Comparison of ENCODE assay signal across 8 cellular contexts in genomic region chr6:52663935-52664184, GRCh38. TPM values are rescaled to one million over a fixed set of nuclear protein-coding genes. Genes with fewer than 3 reads are reported as not detected.
DNase-seq lines count a peak whose midpoint lies in the region; ATAC-seq, FAIRE-seq and TF ChIP-seq lines count a peak whose summit lies in the region.

No MANE protein-coding gene starts in this region.

- CTCF ChIA-PET in T-cell (lab: Charles Lee), result interaction anchor here (0.5 to 3.4 kb wide), 17 partner anchors 8 to 874 kb away, joined by 3 to 33 read pairs (median 5); partner anchors contain the start of gene MCM3 (in 1 of the 2)

- H3K4me3 ChIP-seq in GM12864 (ENCODE audit: low read depth, low read length) (peak overlapping the region; percentile 57), WERI-Rb-1 (ENCODE audit: low read depth, low read length) (peak overlapping the region; percentile 76), iPS-18c (ENCODE audit: insufficient read depth, low read depth, low read length) (peak overlapping the region; percentile 62; the same call in 1 of the 2 replicates), small intestine (ENCODE audit: low read depth in 1 of 2, low read length in 2 of 2) (peak overlapping the region; percentile 44 to 66)

- H3K27ac ChIP-seq in WERI-Rb-1 (peak overlapping the region; percentile 81), small intestine (ENCODE audit: low read depth in 1 of 2, low read length in 1 of 2) (peak overlapping the region in 1 of 2 donors; percentile 72)

- peaks cover 7% of the 10 kb centered on the region for H3K36me3 ChIP-seq in WERI-Rb-1
- H3K36me3 ChIP-seq in small intestine (ENCODE audit: control insufficient read depth in 2 of 2, insufficient read depth in 2 of 2, low read length in 2 of 2), result peaks cover 0 to 2% of the 10 kb centered on the region in 2 donors

- POLR2A ChIA-PET in T-cell (lab: Charles Lee), result interaction anchor here in 1 of 2 donors (0.6 kb wide), 1 partner anchor 10 kb away, joined by 3 read pairs; no protein-coding TSS in a partner anchor

- no peak for TF ChIP-seq CTCF in GM12864 (IDR thresholded peaks at IDR 0.05; ENCODE audit: low read depth, low read length, missing control alignments)
- no peak for TF ChIP-seq CTCF in WERI-Rb-1 (IDR thresholded peaks at IDR 0.05; ENCODE audit: low read depth, low read length)

- H3K27me3 ChIP-seq in WERI-Rb-1 (ENCODE audit: insufficient read depth, low read depth, severe bottlenecking) (no peaks in the 10 kb centered on the region), small intestine (ENCODE audit: control insufficient read depth in 2 of 2, insufficient read depth in 2 of 2, low read length in 2 of 2) (no peaks in the 10 kb centered on the region)

- no peaks in the 10 kb centered on the region for H3K36me3 Mint-ChIP-seq in T-cell

- H3K9me3 ChIP-seq in WERI-Rb-1 (ENCODE audit: severe bottlenecking) (no peaks in the 10 kb centered on the region), iPS-18c (ENCODE audit: control insufficient read depth, insufficient read depth, low read length) (no peaks in the 10 kb centered on the region), small intestine (ENCODE audit: control insufficient read depth, low read depth) (no peaks in the 10 kb centered on the region)

- no peak for DNase-seq in GM12864 (ENCODE audit: low read depth)
- no peak for DNase-seq in WERI-Rb-1
- DNase-seq in small intestine, result no peak
- no peak for DNase-seq in epidermal melanocyte (ENCODE audit: insufficient read length, low spot score)
- no peak for DNase-seq in kidney tubule cell (ENCODE audit: low spot score)
- DNase-seq in T-cell, result no peak

- H3K27ac Mint-ChIP-seq in T-cell, result no peak overlapping the region

- no peak for ATAC-seq in T-cell (replicated peaks in 1 of 4)
- no peak for ATAC-seq in HG03439 (IDR thresholded peaks at IDR 0.05; ENCODE audit: unreplicated experiment)

- no peaks in the 10 kb centered on the region for H3K27me3 Mint-ChIP-seq in T-cell

- WGBS in small intestine, 3 donors, result 0 to 1% (median 0%) methylated on average over 11 of the region's 11 CpGs

- no peak overlapping the region for H3K4me3 Mint-ChIP-seq in T-cell

- H3K4me1 Mint-ChIP-seq in T-cell, result no peaks in the 10 kb centered on the region

- H3K4me1 ChIP-seq in small intestine (ENCODE audit: control insufficient read depth in 2 of 2, insufficient read depth in 1 of 2, low read depth in 1 of 2, low read length in 1 of 2), result peaks cover 0 to 3% of the 10 kb centered on the region in 2 donors

- H3K9me3 Mint-ChIP-seq in T-cell, result no peaks in the 10 kb centered on the region

- FAIRE-seq in small intestine (lab: Jason Lieb, UNC), result no peak

RNA-seq across cellular contexts. Expression of gene TMEM14A, which starts 7.1 kb away (rescaled TPM):
- polyA plus RNA-seq in small intestine, result 10 to 100 TPM; 26.7 to 39.2 (median 34.2) TPM
- total RNA-seq in T-cell, result 10 to 100 TPM in 2 of 5 donors, 1 to 10 TPM in 3; 4.1 to 11.6 (median 9.2) TPM
